Comparison of ENCODE assay signal across 13 cellular contexts in the genomic region with DNA sequence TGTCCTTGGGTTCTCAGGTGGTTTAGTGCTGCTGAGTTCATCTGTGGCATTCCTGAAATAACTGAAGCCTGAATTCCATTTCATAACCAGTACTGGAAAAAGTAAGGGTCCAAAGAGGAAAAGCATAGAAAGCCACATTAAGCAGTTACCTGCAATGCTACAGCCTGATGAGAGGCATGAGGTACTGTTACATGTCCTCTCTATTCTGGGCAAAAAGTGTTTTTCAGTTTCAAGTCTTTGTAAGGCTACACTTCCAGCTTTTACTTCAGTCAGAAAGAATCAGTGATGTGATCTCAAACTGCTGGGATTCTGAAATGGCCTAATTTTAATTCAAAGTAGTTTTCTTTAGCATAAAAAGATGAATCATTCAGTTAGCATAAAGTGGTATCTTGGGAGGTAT.
DNase-seq lines count a peak whose midpoint lies in the region; ATAC-seq and TF ChIP-seq lines count a peak whose summit lies in the region.
"Had no signal": no experiment of that assay in that cellular context is flagged by ENCODE, and none has a peak within 500 bp of the region (broad histone marks: within the 10 kb centered on the region; RNA-seq: fewer than 3 reads in every experiment).

No MANE protein-coding gene starts in this region.

- no peaks in the 10 kb centered on the region for H3F3A ChIP-seq in neural progenitor cell (ENCODE audit: low read depth)

- no peak overlapping the region for H3K4me2 ChIP-seq in neural progenitor cell

- peaks cover 20% of the 10 kb centered on the region for H3K4me1 Mint-ChIP-seq in neural progenitor cell

- no peaks in the 10 kb centered on the region for H3K9me3 Mint-ChIP-seq in neural progenitor cell
- H3K9me3 Mint-ChIP-seq: CD4-positive, alpha-beta T cell had no signal

- H3K27me3 ChIP-seq in neural progenitor cell = no peaks in the 10 kb centered on the region

- TF ChIP-seq CTCF in neural progenitor cell (IDR thresholded peaks at IDR 0.05) = no peak

- H3K4me3 ChIP-seq in neural progenitor cell = no peak overlapping the region

- H2AFZ ChIP-seq in neural progenitor cell (replicated peaks) = peak overlapping the region; percentile 95

- H3K79me2 ChIP-seq in neural progenitor cell (ENCODE audit: low read depth) = no peaks in the 10 kb centered on the region

- ATAC-seq in GM21515 (IDR thresholded peaks at IDR 0.05; ENCODE audit: unreplicated experiment) = peak; percentile 26
- peak; percentile 43 for ATAC-seq in HG02870 (IDR thresholded peaks at IDR 0.05; ENCODE audit: unreplicated experiment)

- no peaks in the 10 kb centered on the region for H3K9me3 ChIP-seq in neural progenitor cell (ENCODE audit: low read depth)

- H3K36me3 Mint-ChIP-seq in neural progenitor cell = no peaks in the 10 kb centered on the region

- DNase-seq in NCI-H69 (lab: John Stamatoyannopoulos, UW) = peak; percentile 36
- DNase-seq in neural progenitor cell (ENCODE audit: low spot score) = no peak
- DNase-seq in NCI-H82 (lab: John Stamatoyannopoulos, UW) = no peak
- DNase-seq in NCI-H2081 treated with DMSO at 0.1 percent for 48 hours (lab: John Stamatoyannopoulos, UW) = no peak
- DNase-seq in NCI-H2029 (lab: John Stamatoyannopoulos, UW) = no peak
- no peak for DNase-seq in NAMALWA (ENCODE audit: low spot score)
- DNase-seq: CD4-positive, alpha-beta T cell; DND-41; GDM1; SIG-M5 had no signal

- H3K9ac ChIP-seq in neural progenitor cell = no peak overlapping the region

- H3K36me3 ChIP-seq in neural progenitor cell = no peaks in the 10 kb centered on the region

- no peak overlapping the region for H3K27ac Mint-ChIP-seq in neural progenitor cell
- H3K27ac Mint-ChIP-seq: B cell; CD4-positive, alpha-beta T cell had no signal

- no peaks in the 10 kb centered on the region for H3K27me3 Mint-ChIP-seq in neural progenitor cell (ENCODE audit: insufficient read depth, low read depth)

- no peaks in the 10 kb centered on the region for H4K20me1 ChIP-seq in neural progenitor cell (ENCODE audit: low read depth)

- H3K4me1 ChIP-seq in neural progenitor cell = peaks cover 9% of the 10 kb centered on the region

- H3K4me3 Mint-ChIP-seq in neural progenitor cell = no peak overlapping the region
- H3K4me3 Mint-ChIP-seq: B cell; CD4-positive, alpha-beta T cell had no signal

- H3K27ac ChIP-seq in neural progenitor cell = no peak overlapping the region
